Comparison of ENCODE assay signal across 30 cellular contexts in genomic region chr5:131491749-131492148, GRCh38.
DNase-seq lines count a peak whose midpoint lies in the region; ATAC-seq, FAIRE-seq and TF ChIP-seq lines count a peak whose summit lies in the region.
"Had no signal": no experiment of that assay in that cellular context is flagged by ENCODE, and none has a peak within 500 bp of the region (broad histone marks: within the 10 kb centered on the region; RNA-seq: fewer than 3 reads in every experiment).

No MANE protein-coding gene starts in this region.

- POLR2A ChIA-PET in CD8-positive, alpha-beta T cell (lab: Charles Lee), result no interaction called here
- POLR2A ChIA-PET in SK-N-SH (lab: Yijun Ruan, JAX), result no interaction called here

- peak overlapping the region; percentile 24 for H3K27ac Mint-ChIP-seq in CD8-positive, alpha-beta T cell
- H3K27ac Mint-ChIP-seq in astrocyte (ENCODE audit: unreplicated experiment), result no peak overlapping the region

- no peaks in the 10 kb centered on the region for H3K27me3 Mint-ChIP-seq in CD8-positive, alpha-beta T cell (ENCODE audit: low read depth)
- no peaks in the 10 kb centered on the region for H3K27me3 Mint-ChIP-seq in astrocyte (ENCODE audit: low read depth, unreplicated experiment)

- no peaks in the 10 kb centered on the region for H3K4me1 ChIP-seq in CD8-positive, alpha-beta T cell (ENCODE audit: insufficient read depth, low read length)
- no peaks in the 10 kb centered on the region for H3K4me1 ChIP-seq in astrocyte (ENCODE audit: insufficient read depth, low read length)
- H3K4me1 ChIP-seq in SK-N-SH (ENCODE audit: control insufficient read depth in 1 of 2, insufficient read depth in 2 of 2, low read depth in 1 of 2, low read length in 1 of 2), result no peaks in the 10 kb centered on the region
- H3K4me1 ChIP-seq in smooth muscle cell (ENCODE audit: low read depth), result no peaks in the 10 kb centered on the region
- H3K4me1 ChIP-seq: colonic mucosa, psoas muscle, testis had no signal

- H3K9me2 ChIP-seq in SK-N-SH, result no peaks in the 10 kb centered on the region

- H3F3A ChIP-seq in SK-N-SH (replicated peaks; ENCODE audit: insufficient read depth), result no peaks in the 10 kb centered on the region
- H3F3A ChIP-seq in smooth muscle cell (ENCODE audit: low read depth), result no peaks in the 10 kb centered on the region

- no peak overlapping the region for H3K27ac ChIP-seq in CD8-positive, alpha-beta T cell (ENCODE audit: low read depth, low read length)
- H3K27ac ChIP-seq in astrocyte (ENCODE audit: low read depth, low read length), result no peak overlapping the region
- H3K27ac ChIP-seq in SK-N-SH (ENCODE audit: low read depth in 2 of 2, low read length in 1 of 2), result no peak overlapping the region
- no peak overlapping the region for H3K27ac ChIP-seq in smooth muscle cell (ENCODE audit: low read depth)
- H3K27ac ChIP-seq: colonic mucosa, left lung, psoas muscle, testis, VCaP had no signal

- no peak for DNase-seq in CD8-positive, alpha-beta T cell
- peak; percentile 56 for DNase-seq in HCEC 1CT
- peak; percentile 18 for DNase-seq in astrocyte (ENCODE audit: low read depth)
- peak; percentile 4 for DNase-seq in myocyte (ENCODE audit: low read depth)
- DNase-seq in SK-N-SH, result no peak
- DNase-seq in smooth muscle cell (lab: John Stamatoyannopoulos, UW; ENCODE audit: unreplicated experiment), result no peak
- DNase-seq: activated CD4-positive, alpha-beta T cell treated with anti-CD3 and anti-CD28 coated beads for 48 hours; activated gamma-delta T cell treated with Interleukin-2 at 50 U/mL for 16 hours; activated T-cell treated with anti-CD3 and anti-CD28 coated beads, Interleukin-2, amount 50 U/mL, for 4 hours; amygdala; colonic mucosa; effector memory CD4-positive, alpha-beta T cell; erythroblast; hypothalamus; Kasumi-1; left lung; mesendoderm; NCI-H1048; NCI-H1694 treated with DMSO at 0.1 percent for 48 hours; NCI-H2171; NCI-H526; psoas muscle; Right ventricle myocardium superior; stimulated activated naive CD4-positive, alpha-beta T cell treated with Interleukin-2 at 50 U/mL for 16 hours; testis had no signal

- peaks cover 87% of the 10 kb centered on the region for H3K36me3 Mint-ChIP-seq in CD8-positive, alpha-beta T cell
- H3K36me3 Mint-ChIP-seq in astrocyte (ENCODE audit: low read depth, unreplicated experiment), result peaks cover 18% of the 10 kb centered on the region

- H3K9ac ChIP-seq in astrocyte (ENCODE audit: low read length) (no peak overlapping the region), SK-N-SH (no peak overlapping the region), smooth muscle cell (ENCODE audit: low read depth) (no peak overlapping the region)

- no peak for TF ChIP-seq CTCF in CD8-positive, alpha-beta T cell (IDR thresholded peaks at IDR 0.05)
- TF ChIP-seq CTCF in astrocyte (IDR thresholded peaks at IDR 0.05; ENCODE audit: insufficient read depth, low read depth, low read length) (no peak), SK-N-SH (IDR thresholded peaks at IDR 0.05) (no peak), smooth muscle cell (IDR thresholded peaks at IDR 0.05; ENCODE audit: borderline replicate concordance, insufficient read depth, poor library complexity, severe bottlenecking) (no peak)

- H3K36me3 ChIP-seq in CD8-positive, alpha-beta T cell (ENCODE audit: insufficient read depth, low read length), result peaks cover 56% of the 10 kb centered on the region
- H3K36me3 ChIP-seq in astrocyte (ENCODE audit: insufficient read depth, low read length) (peaks cover 15% of the 10 kb centered on the region), SK-N-SH (replicated peaks in 1 of 2; ENCODE audit: control insufficient read depth in 1 of 2, insufficient read depth in 2 of 2, low read length in 1 of 2) (peaks cover 25 to 31% of the 10 kb centered on the region in 2 experiments), smooth muscle cell (ENCODE audit: low read depth) (peaks cover 11% of the 10 kb centered on the region)
- H3K36me3 ChIP-seq: colonic mucosa had no signal

- H2AFZ ChIP-seq in astrocyte (ENCODE audit: low read depth, low read length) (no peak overlapping the region), SK-N-SH (ENCODE audit: low read depth) (no peak overlapping the region), smooth muscle cell (ENCODE audit: low read depth) (no peak overlapping the region)

- no peak for FAIRE-seq in astrocyte (lab: Jason Lieb, UNC)
- FAIRE-seq: bronchial epithelial cell, islet of Langerhans had no signal

- TF ChIP-seq RAD21 in SK-N-SH (IDR thresholded peaks at IDR 0.05; ENCODE audit: low read length), result no peak

- H3K9me3 Mint-ChIP-seq in CD8-positive, alpha-beta T cell, result no peaks in the 10 kb centered on the region
- no peaks in the 10 kb centered on the region for H3K9me3 Mint-ChIP-seq in astrocyte (ENCODE audit: unreplicated experiment)
- H3K9me3 Mint-ChIP-seq: activated T-cell treated with anti-CD3 and anti-CD28 coated beads, Interleukin-2, amount 50 U/mL, for 4 hours had no signal

- intact Hi-C loops in CD8-positive, alpha-beta T cell (cut with DNase I, micrococcal nuclease), result loop anchor here in 1 of 2 experiments (5.0 kb wide), 1 partner anchor 49 kb away; no protein-coding TSS in a partner anchor

- peaks cover 34% of the 10 kb centered on the region for H3K4me1 Mint-ChIP-seq in CD8-positive, alpha-beta T cell (ENCODE audit: low read depth)
- H3K4me1 Mint-ChIP-seq in astrocyte (ENCODE audit: low read depth, unreplicated experiment), result peaks cover 6% of the 10 kb centered on the region

- CTCF ChIA-PET in CD8-positive, alpha-beta T cell (lab: Charles Lee), result no interaction called here
- CTCF ChIA-PET in SK-N-SH (lab: Yijun Ruan, JAX), result no interaction called here

- no peaks in the 10 kb centered on the region for H3K9me3 ChIP-seq in CD8-positive, alpha-beta T cell (ENCODE audit: low read length)
- H3K9me3 ChIP-seq in astrocyte (ENCODE audit: insufficient read depth, low read depth, low read length), result peaks cover 3% of the 10 kb centered on the region
- H3K9me3 ChIP-seq in SK-N-SH, result no peaks in the 10 kb centered on the region
- no peaks in the 10 kb centered on the region for H3K9me3 ChIP-seq in smooth muscle cell (replicated peaks; ENCODE audit: low read depth)
- H3K9me3 ChIP-seq: colonic mucosa, testis had no signal

- no peak for TF ChIP-seq EP300 in SK-N-SH (IDR thresholded peaks at IDR 0.05; ENCODE audit: borderline replicate concordance in 1 of 2, low read depth in 1 of 2, low read length in 1 of 2)

- WGBS in SK-N-SH (ENCODE audit: low lambda C conversion rate), result 82% methylated on average over 1 of the region's 1 CpG
- 96% methylated on average over 1 of the region's 1 CpG for WGBS in smooth muscle cell (ENCODE audit: low lambda C conversion rate)

- no peak overlapping the region for H3K4me3 ChIP-seq in CD8-positive, alpha-beta T cell (ENCODE audit: low read depth, low read length)
- H3K4me3 ChIP-seq in astrocyte (ENCODE audit: insufficient read depth, low read depth, low read length) (no peak overlapping the region), SK-N-SH (ENCODE audit: low read depth in 2 of 2, low read length in 1 of 2) (no peak overlapping the region), smooth muscle cell (no peak overlapping the region)
- H3K4me3 ChIP-seq: colonic mucosa, left lung, psoas muscle, testis had no signal

- ATAC-seq in CD8-positive, alpha-beta T cell, result no peak
- ATAC-seq in GM21367 (IDR thresholded peaks at IDR 0.05; ENCODE audit: unreplicated experiment) (no peak), GM19452 (IDR thresholded peaks at IDR 0.05; ENCODE audit: unreplicated experiment) (no peak)
- ATAC-seq: activated T-cell treated with anti-CD3 and anti-CD28 coated beads, Interleukin-2, amount 50 U/mL, for 4 hours; left lung; psoas muscle had no signal

- H3K27me3 ChIP-seq in CD8-positive, alpha-beta T cell (ENCODE audit: insufficient read depth, low read length), result no peaks in the 10 kb centered on the region
- H3K27me3 ChIP-seq in astrocyte (ENCODE audit: insufficient read depth, low read length), result no peaks in the 10 kb centered on the region
- H3K27me3 ChIP-seq in SK-N-SH (ENCODE audit: insufficient read depth), result no peaks in the 10 kb centered on the region
- no peaks in the 10 kb centered on the region for H3K27me3 ChIP-seq in smooth muscle cell (ENCODE audit: low read depth)
- H3K27me3 ChIP-seq: colonic mucosa, left lung, testis had no signal

- no peaks in the 10 kb centered on the region for H3K79me2 ChIP-seq in astrocyte (ENCODE audit: insufficient read depth, low read length)
- no peaks in the 10 kb centered on the region for H3K79me2 ChIP-seq in SK-N-SH (ENCODE audit: insufficient read depth)
- H3K79me2 ChIP-seq in smooth muscle cell (ENCODE audit: low read depth), result no peaks in the 10 kb centered on the region

- H4K20me1 ChIP-seq in astrocyte (ENCODE audit: insufficient read depth, low read length) (no peaks in the 10 kb centered on the region), SK-N-SH (ENCODE audit: insufficient read depth) (no peaks in the 10 kb centered on the region), smooth muscle cell (ENCODE audit: low read depth) (no peaks in the 10 kb centered on the region)

- H3K4me3 Mint-ChIP-seq in CD8-positive, alpha-beta T cell, result no peak overlapping the region
- no peak overlapping the region for H3K4me3 Mint-ChIP-seq in astrocyte (ENCODE audit: unreplicated experiment)
- H3K4me3 Mint-ChIP-seq: activated T-cell treated with anti-CD3 and anti-CD28 coated beads, Interleukin-2, amount 50 U/mL, for 4 hours had no signal

- H3K4me2 ChIP-seq in astrocyte (ENCODE audit: low read length) (no peak overlapping the region), SK-N-SH (no peak overlapping the region), smooth muscle cell (no peak overlapping the region)

TF ChIP-seq in SK-N-SH, 30 proteins besides CTCF, POLR2A, EP300 and RAD21:
- TF ChIP-seq FOXJ3 (CRISPR knock-in tag; IDR thresholded peaks at IDR 0.05) (no peak), TAF1 (IDR thresholded peaks at IDR 0.05; ENCODE audit: borderline replicate concordance, low read depth, low read length) (no peak), YY1 (IDR thresholded peaks at IDR 0.05; ENCODE audit: low read depth) (no peak)

Comparison
In these comparisons a context has a peak if more than half of its experiments do, and no peak if none do; other contexts are left out.
1. DNase-seq: peak in HCEC 1CT (single experiment), astrocyte (single experiment) and myocyte (single experiment); none in CD8-positive, alpha-beta T cell (0 of 7), SK-N-SH (single experiment) and smooth muscle cell (single experiment).